ENCODE assay signal across 13 cellular contexts in genomic region chr3:182484682-182485081, GRCh38.
"Had no signal": no experiment of that assay in that cellular context is flagged by ENCODE, and none has a peak within 500 bp of the region (broad histone marks: within the 10 kb centered on the region; RNA-seq: fewer than 3 reads in every experiment).

No MANE protein-coding gene starts in this region.

- H3K4me1 ChIP-seq: heart right ventricle, sigmoid colon, upper lobe of left lung had no signal

- H3K4me3 Mint-ChIP-seq: activated naive CD4-positive, alpha-beta T cell treated with anti-CD3 and anti-CD28 coated beads, Interleukin-2, amount 50 U/mL, for 24 hours; natural killer cell treated with Interleukin-12 subunit alpha and Interleukin-12 subunit beta and Interleukin-15 and Interleukin-18, amount 100 ng/mL, for 72 hours had no signal

- H3K27me3 Mint-ChIP-seq: natural killer cell treated with Interleukin-12 subunit alpha and Interleukin-12 subunit beta and Interleukin-15 and Interleukin-18, amount 100 ng/mL, for 72 hours had no signal

- H3K4me3 ChIP-seq: coronary artery, heart right ventricle, sigmoid colon, upper lobe of left lung had no signal

- H3K9me3 Mint-ChIP-seq: natural killer cell treated with Interleukin-12 subunit alpha and Interleukin-12 subunit beta and Interleukin-15 and Interleukin-18, amount 100 ng/mL, for 72 hours had no signal

- H3K4me1 Mint-ChIP-seq: activated naive CD4-positive, alpha-beta T cell treated with anti-CD3 and anti-CD28 coated beads, Interleukin-2, amount 50 U/mL, for 24 hours had no signal

- H3K27me3 ChIP-seq: sigmoid colon, upper lobe of left lung had no signal

- ATAC-seq: heart right ventricle; left lobe of liver; natural killer cell treated with Interleukin-12 subunit alpha and Interleukin-12 subunit beta and Interleukin-15 and Interleukin-18, amount 100 ng/mL, for 72 hours had no signal

- H3K27ac ChIP-seq: coronary artery, heart right ventricle, sigmoid colon, upper lobe of left lung had no signal

- H3K9me3 ChIP-seq: heart right ventricle, upper lobe of left lung had no signal

- H3K27ac Mint-ChIP-seq: activated naive CD4-positive, alpha-beta T cell treated with anti-CD3 and anti-CD28 coated beads, Interleukin-2, amount 50 U/mL, for 24 hours; natural killer cell treated with Interleukin-12 subunit alpha and Interleukin-12 subunit beta and Interleukin-15 and Interleukin-18, amount 100 ng/mL, for 72 hours had no signal

- DNase-seq: activated CD4-positive, alpha-beta T cell treated with anti-CD3 and anti-CD28 coated beads, Interleukin-2, amount 50 U/mL, for 4 hours; activated T-cell treated with anti-CD3 and anti-CD28 coated beads, Interleukin-2, amount 50 U/mL, for 1 hour; central memory CD4-positive, alpha-beta T cell; effector CD4-positive, alpha-beta T cell; heart right ventricle; sigmoid colon; stimulated activated CD4-positive, alpha-beta T cell treated with anti-CD3 and anti-CD28 coated beads, Interleukin-12 subunit alpha, Interleukin-12 subunit beta, amount 100 ng/mL, for 4 hours; stimulated activated naive CD4-positive, alpha-beta T cell treated with Interleukin-2 at 50 U/mL for 16 hours; upper lobe of left lung had no signal

- H3K36me3 Mint-ChIP-seq: activated naive CD4-positive, alpha-beta T cell treated with anti-CD3 and anti-CD28 coated beads, Interleukin-2, amount 50 U/mL, for 24 hours; natural killer cell treated with Interleukin-12 subunit alpha and Interleukin-12 subunit beta and Interleukin-15 and Interleukin-18, amount 100 ng/mL, for 72 hours had no signal

- H3K36me3 ChIP-seq: heart right ventricle, sigmoid colon, upper lobe of left lung had no signal
